Comparison of ENCODE assay signal across 2 cellular contexts in the genomic region with DNA sequence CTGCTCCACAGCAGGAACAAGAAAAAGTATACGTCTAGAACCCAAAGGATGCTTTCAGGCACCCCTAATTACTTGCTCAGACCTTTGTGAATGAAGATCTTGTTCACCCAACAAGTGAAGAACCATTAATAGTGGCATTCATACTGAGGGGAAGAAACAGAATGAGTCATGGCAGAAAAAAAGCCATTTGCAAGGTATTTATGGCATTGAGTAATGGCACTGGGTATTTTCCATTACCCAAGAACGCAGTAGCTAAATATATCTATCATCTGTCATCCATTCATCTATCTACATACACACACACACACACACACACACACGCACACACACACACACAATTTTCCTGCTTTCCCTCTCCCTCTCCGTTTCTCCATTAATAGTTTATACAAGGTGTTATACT.
TF ChIP-seq lines count a peak whose summit lies in the region.

No MANE protein-coding gene starts in this region.

TF ChIP-seq in GM23338, 12 proteins besides CTCF, POLR2A, EP300 and RAD21:
- TF ChIP-seq JUNB (IDR thresholded peaks at IDR 0.05; ENCODE audit: unreplicated experiment) (no peak), ZNF331 (CRISPR knock-in tag; IDR thresholded peaks at IDR 0.05; ENCODE audit: low read depth) (no peak), ZNF114 (CRISPR knock-in tag; IDR thresholded peaks at IDR 0.05) (no peak), CREB1 (CRISPR knock-in tag; IDR thresholded peaks at IDR 0.05; ENCODE audit: low read depth) (no peak), POLR2AphosphoS5 (IDR thresholded peaks at IDR 0.05; ENCODE audit: low read depth) (no peak), EZH2 (IDR thresholded peaks at IDR 0.05; ENCODE audit: low read depth, unreplicated experiment) (no peak), EZH2phosphoT487 (IDR thresholded peaks at IDR 0.05; ENCODE audit: unreplicated experiment) (no peak)
- TF ChIP-seq, protein P1, sequence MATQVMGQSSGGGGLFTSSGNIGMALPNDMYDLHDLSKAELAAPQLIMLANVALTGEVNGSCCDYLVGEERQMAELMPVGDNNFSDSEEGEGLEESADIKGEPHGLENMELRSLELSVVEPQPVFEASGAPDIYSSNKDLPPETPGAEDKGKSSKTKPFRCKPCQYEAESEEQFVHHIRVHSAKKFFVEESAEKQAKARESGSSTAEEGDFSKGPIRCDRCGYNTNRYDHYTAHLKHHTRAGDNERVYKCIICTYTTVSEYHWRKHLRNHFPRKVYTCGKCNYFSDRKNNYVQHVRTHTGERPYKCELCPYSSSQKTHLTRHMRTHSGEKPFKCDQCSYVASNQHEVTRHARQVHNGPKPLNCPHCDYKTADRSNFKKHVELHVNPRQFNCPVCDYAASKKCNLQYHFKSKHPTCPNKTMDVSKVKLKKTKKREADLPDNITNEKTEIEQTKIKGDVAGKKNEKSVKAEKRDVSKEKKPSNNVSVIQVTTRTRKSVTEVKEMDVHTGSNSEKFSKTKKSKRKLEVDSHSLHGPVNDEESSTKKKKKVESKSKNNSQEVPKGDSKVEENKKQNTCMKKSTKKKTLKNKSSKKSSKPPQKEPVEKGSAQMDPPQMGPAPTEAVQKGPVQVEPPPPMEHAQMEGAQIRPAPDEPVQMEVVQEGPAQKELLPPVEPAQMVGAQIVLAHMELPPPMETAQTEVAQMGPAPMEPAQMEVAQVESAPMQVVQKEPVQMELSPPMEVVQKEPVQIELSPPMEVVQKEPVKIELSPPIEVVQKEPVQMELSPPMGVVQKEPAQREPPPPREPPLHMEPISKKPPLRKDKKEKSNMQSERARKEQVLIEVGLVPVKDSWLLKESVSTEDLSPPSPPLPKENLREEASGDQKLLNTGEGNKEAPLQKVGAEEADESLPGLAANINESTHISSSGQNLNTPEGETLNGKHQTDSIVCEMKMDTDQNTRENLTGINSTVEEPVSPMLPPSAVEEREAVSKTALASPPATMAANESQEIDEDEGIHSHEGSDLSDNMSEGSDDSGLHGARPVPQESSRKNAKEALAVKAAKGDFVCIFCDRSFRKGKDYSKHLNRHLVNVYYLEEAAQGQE (IDR thresholded peaks at IDR 0.05; ENCODE audit: unreplicated experiment) = no peak

TF ChIP-seq in H1, 55 proteins besides CTCF, POLR2A, EP300 and RAD21:
- TF ChIP-seq SP2 (IDR thresholded peaks at IDR 0.05; ENCODE audit: low read length) (no peak), MAFK (IDR thresholded peaks at IDR 0.05; ENCODE audit: low read depth, low read length) (no peak), MAX (IDR thresholded peaks at IDR 0.05) (no peak), CTBP2 (IDR thresholded peaks at IDR 0.05; ENCODE audit: borderline replicate concordance, insufficient read depth, insufficient read length, low read length) (no peak), GABPA (IDR thresholded peaks at IDR 0.05; ENCODE audit: borderline replicate concordance, insufficient read depth, low read length) (no peak), EGR1 (IDR thresholded peaks at IDR 0.05; ENCODE audit: borderline replicate concordance, low read depth, low read length) (no peak), TAF1 (IDR thresholded peaks at IDR 0.05; ENCODE audit: low read depth, low read length) (no peak), TAF7 (optimal IDR thresholded peaks at IDR 0.05; ENCODE audit: borderline replicate concordance, low read depth, low read length) (no peak), SIN3A (conservative IDR thresholded peaks at IDR 0.05 in 1 of 2, IDR thresholded peaks at IDR 0.05 in 1 of 2; ENCODE audit: low read depth in 1 of 2, low read length in 2 of 2) (no peak), ATF3 (IDR thresholded peaks at IDR 0.05; ENCODE audit: insufficient read depth, low read depth, low read length) (no peak), RBBP5 (IDR thresholded peaks at IDR 0.05; ENCODE audit: borderline replicate concordance, low read depth, low read length) (no peak)
